ENCODE assay signal across 1 cellular context in genomic region chr5:128082551-128083032, GRCh38.
TF ChIP-seq lines count a peak whose summit lies in the region.

No MANE protein-coding gene starts in this region.

TF ChIP-seq in HepG2, 621 proteins besides CTCF, POLR2A, EP300 and RAD21 (continued from another document):
- TF ChIP-seq ZBTB46 (CRISPR knock-in tag; IDR thresholded peaks at IDR 0.05; ENCODE audit: borderline replicate concordance), result no peak
- no peak for TF ChIP-seq IKZF1 (IDR thresholded peaks at IDR 0.05)
- no peak for TF ChIP-seq ZBTB1 (CRISPR knock-in tag; IDR thresholded peaks at IDR 0.05; ENCODE audit: borderline replicate concordance)
- 0 out of 2 replicates have a peak, but pooled peaks have one; percentile 77 for TF ChIP-seq ZNF558 (CRISPR knock-in tag; IDR thresholded peaks at IDR 0.05; ENCODE audit: borderline replicate concordance)
- no peak for TF ChIP-seq ZNF883 (CRISPR knock-in tag; IDR thresholded peaks at IDR 0.05; ENCODE audit: not compliant biosample characterization)
